ENCODE assay signal across 8 cellular contexts in genomic region chr20:63858393-63859165, GRCh38. TPM values are rescaled to one million over a fixed set of nuclear protein-coding genes. Genes with fewer than 3 reads are reported as not detected.
A peak's percentile ranks its signal among the peaks of the same experiment; 100 is the strongest.
DNase-seq lines count a peak whose midpoint lies in the region; ATAC-seq lines count a peak whose summit lies in the region.

No MANE protein-coding gene starts in this region.

- peak overlapping the region; percentile 48 for H3K27ac Mint-ChIP-seq in activated CD4-positive, alpha-beta T cell treated with anti-CD3 and anti-CD28 coated beads, Interleukin-2, amount 10 ng/mL, durations not matched to agents 24 days and 14 days
- peak overlapping the region; percentile 83 for H3K27ac Mint-ChIP-seq in activated naive CD8-positive, alpha-beta T cell
- peak overlapping the region; percentile 74 to 95 for H3K27ac Mint-ChIP-seq in stimulated activated naive CD8-positive, alpha-beta T cell treated with anti-CD3 and anti-CD28 coated beads, Interleukin-15, amount 100 ng/mL, for 72 hours

- peaks cover 1% of the 10 kb centered on the region for H3K27me3 Mint-ChIP-seq in activated CD4-positive, alpha-beta T cell treated with anti-CD3 and anti-CD28 coated beads, Interleukin-2, amount 10 ng/mL, durations not matched to agents 24 days and 14 days
- no peaks in the 10 kb centered on the region for H3K27me3 Mint-ChIP-seq in activated naive CD8-positive, alpha-beta T cell
- H3K27me3 Mint-ChIP-seq in stimulated activated naive CD8-positive, alpha-beta T cell treated with anti-CD3 and anti-CD28 coated beads, Interleukin-15, amount 100 ng/mL, for 72 hours: no peaks in the 10 kb centered on the region

- peaks cover 22% of the 10 kb centered on the region for H3K4me1 ChIP-seq in iPS-15b (ENCODE audit: control insufficient read depth, insufficient read depth, low read length)

- intact Hi-C loops in activated CD4-positive, alpha-beta T cell treated with anti-CD3 and anti-CD28 coated beads, Interleukin-2, amount 10 ng/mL, durations not matched to agents 24 days and 14 days (cut with micrococcal nuclease): no loop called here

- peak overlapping the region; percentile 65 for H3K9ac ChIP-seq in iPS-15b (ENCODE audit: low read depth, low read length)

- ATAC-seq in stimulated activated naive CD8-positive, alpha-beta T cell treated with anti-CD3 and anti-CD28 coated beads, Interleukin-15, amount 100 ng/mL, for 72 hours: peak; percentile 24

- H3K9me3 Mint-ChIP-seq in activated CD4-positive, alpha-beta T cell treated with anti-CD3 and anti-CD28 coated beads, Interleukin-2, amount 10 ng/mL, durations not matched to agents 24 days and 14 days: no peaks in the 10 kb centered on the region
- H3K9me3 Mint-ChIP-seq in activated naive CD8-positive, alpha-beta T cell (ENCODE audit: low read depth): no peaks in the 10 kb centered on the region
- no peaks in the 10 kb centered on the region for H3K9me3 Mint-ChIP-seq in stimulated activated naive CD8-positive, alpha-beta T cell treated with anti-CD3 and anti-CD28 coated beads, Interleukin-15, amount 100 ng/mL, for 72 hours

- H3K9me3 ChIP-seq in iPS-15b (ENCODE audit: control insufficient read depth, insufficient read depth, low read length): no peaks in the 10 kb centered on the region

- peaks cover 15% of the 10 kb centered on the region for H3K4me1 Mint-ChIP-seq in activated CD4-positive, alpha-beta T cell treated with anti-CD3 and anti-CD28 coated beads, Interleukin-2, amount 10 ng/mL, durations not matched to agents 24 days and 14 days
- peaks cover 26% of the 10 kb centered on the region for H3K4me1 Mint-ChIP-seq in activated naive CD8-positive, alpha-beta T cell (ENCODE audit: low read depth)
- H3K4me1 Mint-ChIP-seq in stimulated activated naive CD8-positive, alpha-beta T cell treated with anti-CD3 and anti-CD28 coated beads, Interleukin-15, amount 100 ng/mL, for 72 hours: peaks cover 61% of the 10 kb centered on the region

- no peak for DNase-seq in activated CD4-positive, alpha-beta T cell treated with anti-CD3 and anti-CD28 coated beads, Interleukin-2, amount 10 ng/mL, durations not matched to agents 24 days and 14 days
- DNase-seq in activated CD4-positive, alpha-beta T cell treated with anti-CD3 and anti-CD28 coated beads for 48 hours: no peak
- no peak for DNase-seq in stimulated activated naive CD8-positive, alpha-beta T cell treated with anti-CD3 and anti-CD28 coated beads, Interleukin-15, amount 100 ng/mL, for 72 hours
- DNase-seq in kidney tubule cell (ENCODE audit: low spot score) (no peak), ACHN (no peak), NCI-H1105 (lab: John Stamatoyannopoulos, UW) (no peak)

- no peak overlapping the region for H3K4me3 Mint-ChIP-seq in activated CD4-positive, alpha-beta T cell treated with anti-CD3 and anti-CD28 coated beads, Interleukin-2, amount 10 ng/mL, durations not matched to agents 24 days and 14 days
- peak overlapping the region; percentile 66 for H3K4me3 Mint-ChIP-seq in activated naive CD8-positive, alpha-beta T cell
- H3K4me3 Mint-ChIP-seq in stimulated activated naive CD8-positive, alpha-beta T cell treated with anti-CD3 and anti-CD28 coated beads, Interleukin-15, amount 100 ng/mL, for 72 hours: peak overlapping the region; percentile 58 to 76

- in situ Hi-C loops in ACHN (cut with HindIII; ENCODE audit: low pct_ligation_motif_present, low pct_unique_long_range_greater_than_20kb, low sequenced_read_pairs): loop anchor here (25.0 kb wide), 1 partner anchor 271 kb away; no protein-coding TSS in a partner anchor

- peaks cover 12% of the 10 kb centered on the region for H3K36me3 Mint-ChIP-seq in activated CD4-positive, alpha-beta T cell treated with anti-CD3 and anti-CD28 coated beads, Interleukin-2, amount 10 ng/mL, durations not matched to agents 24 days and 14 days (ENCODE audit: low read depth)
- no peaks in the 10 kb centered on the region for H3K36me3 Mint-ChIP-seq in activated naive CD8-positive, alpha-beta T cell

- peaks cover 16% of the 10 kb centered on the region for H3K36me3 ChIP-seq in iPS-15b (ENCODE audit: control insufficient read depth, insufficient read depth, low read length)

- H3K4me3 ChIP-seq in iPS-15b (ENCODE audit: low read depth, low read length): peak overlapping the region; percentile 35

- H3K27me3 ChIP-seq in iPS-15b (ENCODE audit: control insufficient read depth, insufficient read depth, low read length): no peaks in the 10 kb centered on the region

RNA-seq across cellular contexts. Expression of gene ABHD16B, which starts 2.7 kb away (rescaled TPM):
- total RNA-seq in activated CD4-positive, alpha-beta T cell treated with anti-CD3 and anti-CD28 coated beads, Interleukin-2, amount 10 ng/mL, durations not matched to agents 24 days and 14 days: 0.19 TPM in 1 of 2 replicates, not detected in the other

RNA-seq across cellular contexts. Expression of gene TPD52L2, which starts 6.5 kb away (rescaled TPM):
- total RNA-seq in activated CD4-positive, alpha-beta T cell treated with anti-CD3 and anti-CD28 coated beads, Interleukin-2, amount 10 ng/mL, durations not matched to agents 24 days and 14 days: 75.9 and 78.8 TPM in 2 replicates

RNA-seq across cellular contexts. Expression of gene ZBTB46, which starts 27.5 kb away (rescaled TPM):
- 0.84 and 1.0 TPM in 2 replicates for total RNA-seq in activated CD4-positive, alpha-beta T cell treated with anti-CD3 and anti-CD28 coated beads, Interleukin-2, amount 10 ng/mL, durations not matched to agents 24 days and 14 days

RNA-seq across cellular contexts. Expression of gene DNAJC5, which starts 36.3 kb away (rescaled TPM):
- 42.3 and 43.1 TPM in 2 replicates for total RNA-seq in activated CD4-positive, alpha-beta T cell treated with anti-CD3 and anti-CD28 coated beads, Interleukin-2, amount 10 ng/mL, durations not matched to agents 24 days and 14 days
